15 cellular contexts compared by ENCODE assay signal in genomic region chr1:21902378-21903012, GRCh38. TPM values are rescaled to one million over a fixed set of nuclear protein-coding genes. Genes with fewer than 3 reads are reported as not detected.
DNase-seq lines count a peak whose midpoint lies in the region; ATAC-seq and TF ChIP-seq lines count a peak whose summit lies in the region.
"Had no signal": no experiment of that assay in that cellular context is flagged by ENCODE, and none has a peak within 500 bp of the region (broad histone marks: within the 10 kb centered on the region; RNA-seq: fewer than 3 reads in every experiment).

No MANE protein-coding gene starts in this region.

- H3K27ac Mint-ChIP-seq in activated CD4-positive, alpha-beta memory T cell treated with anti-CD3 and anti-CD28 coated beads, Interleukin-2, amount 10 ng/mL, durations not matched to agents 7 days and 5 days, result no peak overlapping the region
- H3K27ac Mint-ChIP-seq in activated CD4-positive, alpha-beta T cell treated with anti-CD3 and anti-CD28 coated beads, Interleukin-2, amount 10 ng/mL, durations not matched to agents 7 days and 5 days, result no peak overlapping the region
- H3K27ac Mint-ChIP-seq: CD8-positive, alpha-beta T cell had no signal

- no peak for ATAC-seq in activated T-cell treated with anti-CD3 and anti-CD28 coated beads, Interleukin-2, amount 50 U/mL, for 4 hours
- ATAC-seq: CD8-positive, alpha-beta T cell; naive thymus-derived CD4-positive, alpha-beta T cell had no signal

- 84 to 85% methylated on average over 10 of the region's 10 CpGs for WGBS in ectodermal cell, 2 experiments
- 78% methylated on average over 7 of the region's 10 CpGs for WGBS in suprapubic skin

- TF ChIP-seq POLR2A in Peyer's patch (IDR thresholded peaks at IDR 0.05) (no peak), suprapubic skin (IDR thresholded peaks at IDR 0.05) (no peak)

- no peak for TF ChIP-seq EP300 in suprapubic skin (IDR thresholded peaks at IDR 0.05)

- CTCF ChIA-PET in activated CD4-positive, alpha-beta memory T cell treated with anti-CD3 and anti-CD28 coated beads, Interleukin-2, amount 10 ng/mL, durations not matched to agents 7 days and 5 days (lab: Charles Lee), result no interaction called here
- CTCF ChIA-PET in activated CD4-positive, alpha-beta T cell treated with anti-CD3 and anti-CD28 coated beads, Interleukin-2, amount 10 ng/mL, durations not matched to agents 7 days and 5 days (lab: Charles Lee), result no interaction called here

- DNase-seq in Peyer's patch (no peak), suprapubic skin (ENCODE audit: low spot score in 2 of 2) (no peak), NCI-H2029 (lab: John Stamatoyannopoulos, UW) (no peak)
- no peak for DNase-seq in activated CD4-positive, alpha-beta memory T cell treated with anti-CD3 and anti-CD28 coated beads, Interleukin-2, amount 10 ng/mL, durations not matched to agents 7 days and 5 days
- no peak for DNase-seq in activated CD4-positive, alpha-beta T cell treated with anti-CD3 and anti-CD28 coated beads, Interleukin-2, amount 10 ng/mL, durations not matched to agents 7 days and 5 days
- DNase-seq in activated T-cell treated with anti-CD3 and anti-CD28 coated beads, Interleukin-2, amount 50 U/mL, for 4 hours, result no peak
- DNase-seq: amygdala; CD8-positive, alpha-beta T cell; MG63; naive thymus-derived CD4-positive, alpha-beta T cell; NCI-H2171 treated with DMSO at 0.1 percent for 48 hours; stimulated activated CD4-positive, alpha-beta T cell treated with anti-CD3 and anti-CD28 coated beads, Interleukin-15, amount 100 ng/mL, for 24 hours; stimulated activated CD8-positive, alpha-beta memory T cell treated with anti-CD3 and anti-CD28 coated beads, Interleukin-4, amount 100 ng/mL, for 48 hours had no signal

- no peaks in the 10 kb centered on the region for H3K9me3 Mint-ChIP-seq in activated CD4-positive, alpha-beta memory T cell treated with anti-CD3 and anti-CD28 coated beads, Interleukin-2, amount 10 ng/mL, durations not matched to agents 7 days and 5 days
- H3K9me3 Mint-ChIP-seq in activated CD4-positive, alpha-beta T cell treated with anti-CD3 and anti-CD28 coated beads, Interleukin-2, amount 10 ng/mL, durations not matched to agents 7 days and 5 days, result no peaks in the 10 kb centered on the region
- no peaks in the 10 kb centered on the region for H3K9me3 Mint-ChIP-seq in activated T-cell treated with anti-CD3 and anti-CD28 coated beads, Interleukin-2, amount 50 U/mL, for 4 hours
- H3K9me3 Mint-ChIP-seq: CD8-positive, alpha-beta T cell; naive thymus-derived CD4-positive, alpha-beta T cell had no signal

- no peaks in the 10 kb centered on the region for H3K9me3 ChIP-seq in Peyer's patch
- no peaks in the 10 kb centered on the region for H3K9me3 ChIP-seq in ectodermal cell (ENCODE audit: control insufficient read depth, low read length)
- H3K9me3 ChIP-seq in mucosa of stomach (ENCODE audit: control insufficient read depth, low read length), result no peaks in the 10 kb centered on the region
- no peaks in the 10 kb centered on the region for H3K9me3 ChIP-seq in suprapubic skin
- H3K9me3 ChIP-seq: MG63 had no signal

- no peak overlapping the region for H3K4me3 Mint-ChIP-seq in activated CD4-positive, alpha-beta memory T cell treated with anti-CD3 and anti-CD28 coated beads, Interleukin-2, amount 10 ng/mL, durations not matched to agents 7 days and 5 days
- H3K4me3 Mint-ChIP-seq in activated CD4-positive, alpha-beta T cell treated with anti-CD3 and anti-CD28 coated beads, Interleukin-2, amount 10 ng/mL, durations not matched to agents 7 days and 5 days, result no peak overlapping the region
- H3K4me3 Mint-ChIP-seq in activated T-cell treated with anti-CD3 and anti-CD28 coated beads, Interleukin-2, amount 50 U/mL, for 4 hours, result no peak overlapping the region
- H3K4me3 Mint-ChIP-seq: CD8-positive, alpha-beta T cell; naive thymus-derived CD4-positive, alpha-beta T cell had no signal

- H3K4me1 ChIP-seq in Peyer's patch (peaks cover 0 to 91% (median 8%) of the 10 kb centered on the region in 4 donors), ectodermal cell (ENCODE audit: control insufficient read depth, insufficient read depth, low read length) (peaks cover 34% of the 10 kb centered on the region), mucosa of stomach (ENCODE audit: control insufficient read depth, insufficient read depth, low read length) (peaks cover 75% of the 10 kb centered on the region), suprapubic skin (peaks cover 98% of the 10 kb centered on the region)

- no peaks in the 10 kb centered on the region for H3K36me3 Mint-ChIP-seq in activated CD4-positive, alpha-beta memory T cell treated with anti-CD3 and anti-CD28 coated beads, Interleukin-2, amount 10 ng/mL, durations not matched to agents 7 days and 5 days (ENCODE audit: low read depth)
- no peaks in the 10 kb centered on the region for H3K36me3 Mint-ChIP-seq in activated CD4-positive, alpha-beta T cell treated with anti-CD3 and anti-CD28 coated beads, Interleukin-2, amount 10 ng/mL, durations not matched to agents 7 days and 5 days (ENCODE audit: low read depth)
- H3K36me3 Mint-ChIP-seq in activated T-cell treated with anti-CD3 and anti-CD28 coated beads, Interleukin-2, amount 50 U/mL, for 4 hours (ENCODE audit: insufficient read depth), result no peaks in the 10 kb centered on the region
- H3K36me3 Mint-ChIP-seq: CD8-positive, alpha-beta T cell; naive thymus-derived CD4-positive, alpha-beta T cell had no signal

- peak overlapping the region; percentile 33 for H3K9ac ChIP-seq in mucosa of stomach (ENCODE audit: low read length)

- H3K27me3 Mint-ChIP-seq in activated CD4-positive, alpha-beta memory T cell treated with anti-CD3 and anti-CD28 coated beads, Interleukin-2, amount 10 ng/mL, durations not matched to agents 7 days and 5 days, result no peaks in the 10 kb centered on the region
- no peaks in the 10 kb centered on the region for H3K27me3 Mint-ChIP-seq in activated CD4-positive, alpha-beta T cell treated with anti-CD3 and anti-CD28 coated beads, Interleukin-2, amount 10 ng/mL, durations not matched to agents 7 days and 5 days
- H3K27me3 Mint-ChIP-seq in activated T-cell treated with anti-CD3 and anti-CD28 coated beads, Interleukin-2, amount 50 U/mL, for 4 hours (ENCODE audit: low read depth), result no peaks in the 10 kb centered on the region
- H3K27me3 Mint-ChIP-seq: naive thymus-derived CD4-positive, alpha-beta T cell had no signal

- TF ChIP-seq CTCF in Peyer's patch (IDR thresholded peaks at IDR 0.05) (no peak), suprapubic skin (IDR thresholded peaks at IDR 0.05) (no peak)

- H3K4me1 Mint-ChIP-seq in activated CD4-positive, alpha-beta memory T cell treated with anti-CD3 and anti-CD28 coated beads, Interleukin-2, amount 10 ng/mL, durations not matched to agents 7 days and 5 days, result peaks cover 4% of the 10 kb centered on the region
- peaks cover 7% of the 10 kb centered on the region for H3K4me1 Mint-ChIP-seq in activated CD4-positive, alpha-beta T cell treated with anti-CD3 and anti-CD28 coated beads, Interleukin-2, amount 10 ng/mL, durations not matched to agents 7 days and 5 days
- peaks cover 3% of the 10 kb centered on the region for H3K4me1 Mint-ChIP-seq in activated T-cell treated with anti-CD3 and anti-CD28 coated beads, Interleukin-2, amount 50 U/mL, for 4 hours (ENCODE audit: low read depth)

- H3K27ac ChIP-seq in Peyer's patch (peak overlapping the region in 3 of 4 donors; percentile 33 to 88 (median 49)), ectodermal cell (ENCODE audit: insufficient read depth, low read depth, low read length, poor library complexity, severe bottlenecking) (peak overlapping the region; percentile 44), suprapubic skin (peak overlapping the region; percentile 48)

- H3K27me3 ChIP-seq in Peyer's patch (no peaks in the 10 kb centered on the region), ectodermal cell (ENCODE audit: control insufficient read depth, insufficient read depth, low read length, poor library complexity, severe bottlenecking) (no peaks in the 10 kb centered on the region), mucosa of stomach (ENCODE audit: control insufficient read depth, insufficient read depth, low read length) (no peaks in the 10 kb centered on the region), suprapubic skin (no peaks in the 10 kb centered on the region)
- H3K27me3 ChIP-seq: MG63 had no signal

- no peaks in the 10 kb centered on the region for H3K36me3 ChIP-seq in Peyer's patch
- no peaks in the 10 kb centered on the region for H3K36me3 ChIP-seq in ectodermal cell (ENCODE audit: control insufficient read depth, insufficient read depth, low read length)
- H3K36me3 ChIP-seq in mucosa of stomach (ENCODE audit: control insufficient read depth, insufficient read depth, low read length), result no peaks in the 10 kb centered on the region
- no peaks in the 10 kb centered on the region for H3K36me3 ChIP-seq in suprapubic skin

- POLR2A ChIA-PET in activated CD4-positive, alpha-beta memory T cell treated with anti-CD3 and anti-CD28 coated beads, Interleukin-2, amount 10 ng/mL, durations not matched to agents 7 days and 5 days (lab: Charles Lee), result no interaction called here
- POLR2A ChIA-PET in activated CD4-positive, alpha-beta T cell treated with anti-CD3 and anti-CD28 coated beads, Interleukin-2, amount 10 ng/mL, durations not matched to agents 7 days and 5 days (lab: Charles Lee), result no interaction called here

- H3K4me3 ChIP-seq in Peyer's patch, result no peak overlapping the region
- no peak overlapping the region for H3K4me3 ChIP-seq in ectodermal cell (ENCODE audit: insufficient read depth, low read depth, low read length)
- no peak overlapping the region for H3K4me3 ChIP-seq in mucosa of stomach (ENCODE audit: low read length)
- H3K4me3 ChIP-seq in suprapubic skin, result no peak overlapping the region
- H3K4me3 ChIP-seq: MG63 had no signal

RNA-seq across cellular contexts. Expression of gene HSPG2, which starts 34.6 kb away (rescaled TPM):
- total RNA-seq in Peyer's patch (100 to 1,000 TPM in 3 of 4 donors, 10 to 100 TPM in 1; 68.7 to 199 (median 122) TPM), suprapubic skin (100 to 1,000 TPM in 3 of 4 donors, 10 to 100 TPM in 1; 97.5 to 164 (median 131) TPM)
- polyA plus RNA-seq in ectodermal cell (2013, experiment 1 of 4), result 36.8 TPM
- polyA plus RNA-seq in ectodermal cell (2013, experiment 2 of 4), result 41.1 TPM
- 38.4 TPM for polyA plus RNA-seq in ectodermal cell (2013, experiment 3 of 4)
- polyA plus RNA-seq in ectodermal cell (2013, experiment 4 of 4), result 48.4 TPM
- total RNA-seq in activated CD4-positive, alpha-beta memory T cell treated with anti-CD3 and anti-CD28 coated beads, Interleukin-2, amount 10 ng/mL, durations not matched to agents 7 days and 5 days, result 1 to 10 TPM; 1.0 to 1.2 TPM
- 1 to 10 TPM; 1.9 to 2.3 TPM for total RNA-seq in activated CD4-positive, alpha-beta T cell treated with anti-CD3 and anti-CD28 coated beads, Interleukin-2, amount 10 ng/mL, durations not matched to agents 7 days and 5 days
- total RNA-seq in activated T-cell treated with anti-CD3 and anti-CD28 coated beads, Interleukin-2, amount 50 U/mL, for 4 hours, result 1 to 10 TPM in 2 of 3 donors, under 1 TPM in 1; 0.92 to 1.7 (median 1.2) TPM

Comparison
In these comparisons a context has a peak if more than half of its experiments do, and no peak if none do; other contexts are left out.
1. RNA of gene HSPG2, which starts 34.6 kb away (total RNA-seq): 97.5 to 164 TPM in suprapubic skin and 68.7 to 199 TPM in Peyer's patch; 1.9 to 2.3 TPM in activated CD4-positive, alpha-beta T cell treated with anti-CD3 and anti-CD28 coated beads, Interleukin-2, amount 10 ng/mL, durations not matched to agents 7 days and 5 days, 1.0 to 1.2 TPM in activated CD4-positive, alpha-beta memory T cell treated with anti-CD3 and anti-CD28 coated beads, Interleukin-2, amount 10 ng/mL, durations not matched to agents 7 days and 5 days and 0.92 to 1.7 TPM in activated T-cell treated with anti-CD3 and anti-CD28 coated beads, Interleukin-2, amount 50 U/mL, for 4 hours; every median in the first group is over 10 times any median in the second.
2. Peak in every context shown above with its lines, with median percentiles within 50 percentile points of each other: H3K27ac ChIP-seq.